Comparison of ENCODE assay signal across 21 cellular contexts in the genomic region with DNA sequence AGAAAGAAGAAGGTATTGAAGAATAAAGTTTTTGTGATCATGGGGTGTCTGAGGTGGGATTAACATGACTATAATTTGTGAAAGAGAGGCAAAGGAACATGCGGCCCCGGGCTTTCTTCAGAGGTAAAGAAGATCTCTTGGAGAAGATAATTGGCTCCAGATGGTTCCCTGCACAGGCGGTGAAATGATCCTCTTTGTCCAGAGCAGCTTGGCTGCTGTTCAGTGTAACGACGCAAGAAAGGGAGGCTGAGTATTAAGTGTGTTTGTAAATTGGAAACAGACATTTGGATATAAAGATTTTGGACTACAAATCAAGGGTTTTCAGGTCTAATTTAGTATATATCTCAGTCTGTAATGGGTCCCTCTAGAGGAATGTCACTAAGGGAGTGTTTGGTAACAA. TPM values are rescaled to one million over a fixed set of nuclear protein-coding genes. Genes with fewer than 3 reads are reported as not detected.
DNase-seq lines count a peak whose midpoint lies in the region; ATAC-seq and TF ChIP-seq lines count a peak whose summit lies in the region.
"Had no signal": no experiment of that assay in that cellular context is flagged by ENCODE, and none has a peak within 500 bp of the region (broad histone marks: within the 10 kb centered on the region; RNA-seq: fewer than 3 reads in every experiment).

No MANE protein-coding gene starts in this region.

- TF ChIP-seq EP300 in sigmoid colon (IDR thresholded peaks at IDR 0.05), result no peak

- ATAC-seq in GM19328 (IDR thresholded peaks at IDR 0.05; ENCODE audit: unreplicated experiment), result no peak
- ATAC-seq: esophagus mucosa, HepG2 had no signal

- no peak for TF ChIP-seq CTCF in BJ (IDR thresholded peaks at IDR 0.05; ENCODE audit: insufficient read depth, low read depth, low read length)
- no peak for TF ChIP-seq CTCF in sigmoid colon (IDR thresholded peaks at IDR 0.05)

- CTCF ChIA-PET in BJ (lab: Yijun Ruan, JAX), result interaction anchor here (1.1 kb wide), 1 partner anchor 35 kb away, joined by 3 read pairs; no protein-coding TSS in a partner anchor

- H3K36me3 ChIP-seq in BJ (ENCODE audit: control insufficient read depth, insufficient read depth, low read length), result no peaks in the 10 kb centered on the region
- no peaks in the 10 kb centered on the region for H3K36me3 ChIP-seq in sigmoid colon
- H3K36me3 ChIP-seq: MG63, right atrium auricular region had no signal

- H3K4me3 ChIP-seq in BJ (ENCODE audit: low read depth, low read length), result no peak overlapping the region
- H3K4me3 ChIP-seq in sigmoid colon, result no peak overlapping the region
- H3K4me3 ChIP-seq: MG63, right atrium auricular region had no signal

- DNase-seq in BJ (ENCODE audit: low read depth) (peak; percentile 27), NCI-H2171 (lab: John Stamatoyannopoulos, UW) (peak; percentile 17), dedifferentiated amniotic fluid mesenchymal stem cell (ENCODE audit: extremely low spot score) (peak; percentile 26), sigmoid colon (peak; percentile 66), T-helper 2 cell (no peak), SHP77 treated with DMSO at 0.1 percent for 48 hours (lab: John Stamatoyannopoulos, UW) (no peak)
- no peak for DNase-seq in activated CD4-positive, alpha-beta T cell treated with anti-CD3 and anti-CD28 coated beads, Interleukin-2, amount 50 U/mL, for 48 hours
- DNase-seq: activated CD4-positive, alpha-beta T cell treated with anti-CD3 and anti-CD28 coated beads for 1 hour; activated naive CD4-positive, alpha-beta T cell treated with anti-CD3 and anti-CD28 coated beads, Interleukin-2, amount 50 U/mL, for 16 hours; dermis blood vessel endothelial cell; MG63; NCI-H1694 treated with DMSO at 0.1 percent for 48 hours; NK-92 treated with Interleukin-12 subunit alpha and Interleukin-12 subunit beta, amount 100 ng/mL, for 24 hours; nucleus accumbens; stimulated activated CD4-positive, alpha-beta T cell treated with anti-CD3 and anti-CD28 coated beads, Interleukin-2, amount 100 ng/mL, for 24 hours had no signal

- POLR2A ChIA-PET in BJ (lab: Charles Lee), result no interaction called here

- H3K4me1 ChIP-seq in sigmoid colon, result no peaks in the 10 kb centered on the region
- H3K4me1 ChIP-seq: right atrium auricular region had no signal

- TF ChIP-seq POLR2A in sigmoid colon (IDR thresholded peaks at IDR 0.05), result no peak

- intact Hi-C loops in sigmoid colon (cut with DNase I), result no loop called here

- H3K27me3 ChIP-seq in BJ (ENCODE audit: control insufficient read depth, insufficient read depth, low read length) (peaks cover 2% of the 10 kb centered on the region; the same call in 1 of the 2 replicates), sigmoid colon (no peaks in the 10 kb centered on the region)
- H3K27me3 ChIP-seq: MG63, right atrium auricular region had no signal

- H3K9me3 ChIP-seq in sigmoid colon, result no peaks in the 10 kb centered on the region
- H3K9me3 ChIP-seq: MG63, right atrium auricular region had no signal

- H3K27ac ChIP-seq in sigmoid colon, result no peak overlapping the region
- H3K27ac ChIP-seq: right atrium auricular region had no signal

- WGBS in sigmoid colon, 2 donors, result 80 to 86% methylated on average over 5 of the region's 5 CpGs

RNA-seq across cellular contexts. Expression of a gene that starts 4.3 kb away (rescaled TPM):
- not detected in 2 replicates for polyA plus RNA-seq in BJ (2011; rRNA removed)
- polyA minus RNA-seq in BJ (2011; rRNA and poly(A)+ RNA removed), result not detected in 2 replicates
- under 1 TPM in 1 of 4 donors, not detected in 3; 0.71 TPM for total RNA-seq in sigmoid colon
- polyA plus RNA-seq in sigmoid colon, result under 1 TPM in 1 of 3 donors, not detected in 2; 0.17 TPM
- total RNA-seq: B cell, dermis blood vessel endothelial cell, esophagus mucosa, HepG2, mononuclear cell, right atrium auricular region had no signal
- polyA plus RNA-seq: HepG2 had no signal

Comparison
In these comparisons a context has a peak if more than half of its experiments do, and no peak if none do; other contexts are left out.
1. DNase-seq: peak in BJ (single experiment), NCI-H2171 (single experiment), dedifferentiated amniotic fluid mesenchymal stem cell (single experiment) and sigmoid colon (single experiment); none in T-helper 2 cell (0 of 5), SHP77 treated with DMSO at 0.1 percent for 48 hours (single experiment) and activated CD4-positive, alpha-beta T cell treated with anti-CD3 and anti-CD28 coated beads, Interleukin-2, amount 50 U/mL, for 48 hours (0 of 2).